In the genomic region with DNA sequence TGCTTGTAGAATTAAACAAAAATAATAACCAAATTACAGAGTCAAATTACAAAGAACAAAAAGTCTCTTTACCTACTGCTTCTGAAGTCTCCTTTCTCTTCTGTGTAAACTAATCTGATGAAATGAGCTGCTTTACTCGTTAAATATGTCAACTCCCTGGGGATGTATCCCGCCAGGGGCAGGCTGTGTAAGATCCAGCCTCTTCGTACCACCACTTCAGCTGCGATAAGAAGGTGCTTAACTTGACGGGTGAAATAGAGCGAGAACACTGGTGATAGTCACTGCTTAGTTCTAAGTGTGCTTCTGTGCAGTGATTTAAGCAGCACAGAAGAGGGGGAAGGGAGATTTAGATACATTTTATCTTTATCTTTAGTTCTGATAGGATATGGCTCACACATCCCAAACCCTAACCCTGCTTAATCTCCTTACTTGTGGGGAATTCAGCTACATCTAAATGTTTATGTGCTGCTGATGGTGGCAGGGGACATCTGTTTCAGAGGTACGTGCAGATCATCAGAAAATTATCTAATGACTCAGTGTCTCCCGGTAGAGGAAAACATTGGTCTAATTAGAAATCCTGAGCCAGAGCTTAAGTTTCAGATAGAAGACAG, we compare ENCODE assay signal across 10 cellular contexts. TPM values are rescaled to one million over a fixed set of nuclear protein-coding genes. Genes with fewer than 3 reads are reported as not detected.
DNase-seq lines count a peak whose midpoint lies in the region; ATAC-seq and TF ChIP-seq lines count a peak whose summit lies in the region.
"Had no signal": no experiment of that assay in that cellular context is flagged by ENCODE, and none has a peak within 500 bp of the region (broad histone marks: within the 10 kb centered on the region; RNA-seq: fewer than 3 reads in every experiment).

No MANE protein-coding gene starts in this region.

- H3K27ac ChIP-seq in trophoblast cell (ENCODE audit: low read depth, low read length) (no peak overlapping the region), gastroesophageal sphincter (no peak overlapping the region), suprapubic skin (no peak overlapping the region)

- ATAC-seq in gastroesophageal sphincter, result no peak
- ATAC-seq: T-cell had no signal

- no peak overlapping the region for H2BK120ac ChIP-seq in trophoblast cell (ENCODE audit: insufficient read depth, low read length, poor library complexity)

- no peaks in the 10 kb centered on the region for H3K79me2 ChIP-seq in trophoblast cell (ENCODE audit: control insufficient read depth, insufficient read depth, low read length, poor library complexity)

- H3K4me2 ChIP-seq in trophoblast cell (ENCODE audit: low read length), result no peak overlapping the region

- H3K79me1 ChIP-seq in trophoblast cell (ENCODE audit: low read length), result peaks cover 2% of the 10 kb centered on the region

- no peak overlapping the region for H4K8ac ChIP-seq in trophoblast cell (ENCODE audit: low read depth, low read length)

- H3K36me3 ChIP-seq in trophoblast cell (ENCODE audit: control insufficient read depth in 1 of 2, insufficient read depth in 2 of 2, low read length in 2 of 2), result no peaks in the 10 kb centered on the region
- no peaks in the 10 kb centered on the region for H3K36me3 ChIP-seq in gastroesophageal sphincter
- H3K36me3 ChIP-seq in suprapubic skin, result no peaks in the 10 kb centered on the region

- TF ChIP-seq CTCF in astrocyte of the spinal cord (IDR thresholded peaks at IDR 0.05; ENCODE audit: low read depth, low read length), result no peak
- TF ChIP-seq CTCF in gastroesophageal sphincter (IDR thresholded peaks at IDR 0.05), result no peak
- TF ChIP-seq CTCF in suprapubic skin (IDR thresholded peaks at IDR 0.05), result no peak

- H3K23ac ChIP-seq in trophoblast cell (ENCODE audit: low read length), result no peak overlapping the region

- TF ChIP-seq EP300 in gastroesophageal sphincter (IDR thresholded peaks at IDR 0.05), result no peak
- no peak for TF ChIP-seq EP300 in suprapubic skin (IDR thresholded peaks at IDR 0.05)

- H3K9me3 ChIP-seq in trophoblast cell (ENCODE audit: insufficient read depth, low read depth, low read length) (peaks cover 8% of the 10 kb centered on the region), gastroesophageal sphincter (no peaks in the 10 kb centered on the region), suprapubic skin (no peaks in the 10 kb centered on the region)

- DNase-seq in EH (ENCODE audit: low read depth) (peak; percentile 43), NCI-H2107 (lab: John Stamatoyannopoulos, UW) (peak; percentile 78), astrocyte of the spinal cord (ENCODE audit: low read depth, low spot score) (peak; percentile 23), trophoblast cell (peak; percentile 85 to 87), suprapubic skin (ENCODE audit: low spot score in 2 of 2) (no peak), putamen (ENCODE audit: low spot score) (no peak), HuH-7 (ENCODE audit: low spot score) (no peak)
- DNase-seq: activated T-cell treated with anti-CD3 and anti-CD28 coated beads, Interleukin-2, amount 50 U/mL, for 24 hours; T-cell had no signal

- TF ChIP-seq POLR2A in gastroesophageal sphincter (IDR thresholded peaks at IDR 0.05) (no peak), suprapubic skin (IDR thresholded peaks at IDR 0.05) (no peak)

- H3K14ac ChIP-seq in trophoblast cell (ENCODE audit: low read length), result no peak overlapping the region

- H2BK5ac ChIP-seq in trophoblast cell (ENCODE audit: low read depth, low read length, poor library complexity), result no peak overlapping the region

- no peak overlapping the region for H4K12ac ChIP-seq in trophoblast cell (ENCODE audit: low read depth, low read length)

- H3K4me3 ChIP-seq in astrocyte of the spinal cord (ENCODE audit: low read depth, low read length) (no peak overlapping the region), trophoblast cell (ENCODE audit: low read depth, low read length) (no peak overlapping the region), gastroesophageal sphincter (no peak overlapping the region), suprapubic skin (no peak overlapping the region)

- H2AFZ ChIP-seq in trophoblast cell (ENCODE audit: insufficient read depth, low read length, poor library complexity), result no peak overlapping the region

- H3K27me3 ChIP-seq in trophoblast cell (ENCODE audit: insufficient read depth, low read length) (no peaks in the 10 kb centered on the region), gastroesophageal sphincter (no peaks in the 10 kb centered on the region), suprapubic skin (no peaks in the 10 kb centered on the region)

- no peak overlapping the region for H3K9ac ChIP-seq in trophoblast cell (ENCODE audit: low read length)

- H2AK5ac ChIP-seq in trophoblast cell (ENCODE audit: low read length), result no peak overlapping the region

- no peak overlapping the region for H3K4ac ChIP-seq in trophoblast cell (ENCODE audit: low read depth, low read length)

- no peak overlapping the region for H2BK12ac ChIP-seq in trophoblast cell (ENCODE audit: low read length)

- no CpG with 5 or more reads among the region's 8 CpGs for WGBS in trophoblast cell (ENCODE audit: extremely low coverage, insufficient coverage, insufficient read length)
- WGBS in gastroesophageal sphincter (ENCODE audit: low coverage in 1 of 2), 2 donors, result 10 to 40% methylated on average over 2 to 8 of the region's 8 CpGs
- WGBS in suprapubic skin, result 42% methylated on average over 8 of the region's 8 CpGs

- H3K18ac ChIP-seq in trophoblast cell (ENCODE audit: low read length), result no peak overlapping the region

- peaks cover 7 to 8% of the 10 kb centered on the region in 2 experiments for H3K4me1 ChIP-seq in trophoblast cell (ENCODE audit: control insufficient read depth in 1 of 2, insufficient read depth in 2 of 2, low read length in 2 of 2)
- no peaks in the 10 kb centered on the region for H3K4me1 ChIP-seq in gastroesophageal sphincter
- H3K4me1 ChIP-seq in suprapubic skin, result peaks cover 5% of the 10 kb centered on the region

- H4K91ac ChIP-seq in trophoblast cell (ENCODE audit: low read depth, low read length), result no peak overlapping the region

- in situ Hi-C loops in astrocyte of the spinal cord (cut with HindIII; ENCODE audit: low sequenced_read_pairs), result no loop called here

RNA-seq across cellular contexts. Expression of a gene that starts 46.0 kb away (rescaled TPM):
- 150 and 156 TPM in 2 replicates for polyA plus RNA-seq in trophoblast cell (2013)
- total RNA-seq in gastroesophageal sphincter (10 to 100 TPM; 16.3 to 53.0 (median 31.0) TPM), suprapubic skin (1 to 10 TPM; 5.5 to 8.9 (median 6.1) TPM)

Comparison
In these comparisons a context has a peak if more than half of its experiments do, and no peak if none do; other contexts are left out.
1. DNase-seq: peak in EH (single experiment), NCI-H2107 (single experiment), astrocyte of the spinal cord (single experiment) and trophoblast cell (2 of 2); none in suprapubic skin (0 of 2), putamen (single experiment) and HuH-7 (single experiment).